In genomic region chr10:49189422-49189821, GRCh38 we compare ENCODE assay signal across 17 cellular contexts. TPM values are rescaled to one million over a fixed set of nuclear protein-coding genes. Genes with fewer than 3 reads are reported as not detected.
DNase-seq lines count a peak whose midpoint lies in the region; ATAC-seq, FAIRE-seq and TF ChIP-seq lines count a peak whose summit lies in the region.
"Had no signal": no experiment of that assay in that cellular context is flagged by ENCODE, and none has a peak within 500 bp of the region (broad histone marks: within the 10 kb centered on the region; RNA-seq: fewer than 3 reads in every experiment).

No MANE protein-coding gene starts in this region.

- no peak overlapping the region for H3K23ac ChIP-seq in trophoblast cell (ENCODE audit: low read length)

- FAIRE-seq in GM12878 (lab: Jason Lieb, UNC) = no peak
- FAIRE-seq: G401.6 had no signal

- H3K9me3 ChIP-seq in BLaER1 treated with 17β-estradiol and CSF1 and Interleukin-3, amounts not matched to agents 10 nM and 100 nM (replicated peaks in 1 of 11) = no peaks in the 10 kb centered on the region
- no peaks in the 10 kb centered on the region for H3K9me3 ChIP-seq in CD8-positive, alpha-beta memory T cell (ENCODE audit: low read length)
- H3K9me3 ChIP-seq in GM12878 (replicated peaks; ENCODE audit: control insufficient read depth, insufficient read depth, low read length) (no peaks in the 10 kb centered on the region; the same call in 2 of the 3 replicates), trophoblast cell (ENCODE audit: insufficient read depth, low read depth, low read length) (no peaks in the 10 kb centered on the region), thyroid gland (no peaks in the 10 kb centered on the region), A673 (ENCODE audit: low read depth, low read length, poor library complexity, severe bottlenecking) (no peaks in the 10 kb centered on the region)
- H3K9me3 ChIP-seq: prostate gland had no signal

- no peak overlapping the region for H4K8ac ChIP-seq in trophoblast cell (ENCODE audit: low read depth, low read length)

- H3K27me3 Mint-ChIP-seq in CD8-positive, alpha-beta memory T cell = peaks cover 9 to 14% of the 10 kb centered on the region in 2 donors

- SMC1A ChIA-PET in GM12878 (lab: Charles Lee; ENCODE audit: uncharacterized antibody, unreplicated experiment) = interaction anchor here (0.9 to 4.4 kb wide), 7 partner anchors 11 to 322 kb away, joined by 3 to 30 read pairs (median 4); no protein-coding TSS in a partner anchor

- H2AFZ ChIP-seq in GM12878 (ENCODE audit: control insufficient read depth, low read depth, low read length) (no peak overlapping the region), trophoblast cell (ENCODE audit: insufficient read depth, low read length, poor library complexity) (no peak overlapping the region)

- TF ChIP-seq RAD21 in GM12878 (IDR thresholded peaks at IDR 0.05; ENCODE audit: insufficient read depth, low read depth, low read length) = no peak

- 89% methylated on average over 6 of the region's 6 CpGs for WGBS in GM12878 (ENCODE audit: insufficient coverage, insufficient replicate concordance, low lambda C conversion rate, missing lambda C conversion rate)
- WGBS in trophoblast cell (ENCODE audit: extremely low coverage, insufficient coverage, insufficient read length) = no CpG with 5 or more reads among the region's 6 CpGs
- 74 to 88% methylated on average over 3 to 6 of the region's 6 CpGs for WGBS in thyroid gland, 2 donors

- intact Hi-C loops in GM12878 (cut with micrococcal nuclease; ENCODE audit: unreplicated experiment) = loop anchor here (10.0 kb wide), 1 partner anchor 505 kb away; the partner anchor contains the start of gene WDFY4
- intact Hi-C loops in thyroid gland (cut with DNase I) = no loop called here
- intact Hi-C loops in A673 (cut with micrococcal nuclease; ENCODE audit: unreplicated experiment) = no loop called here

- H3K79me1 ChIP-seq in trophoblast cell (ENCODE audit: low read length) = no peaks in the 10 kb centered on the region

- TF ChIP-seq CTCF in GM12878 (IDR thresholded peaks at IDR 0.05 in 2 of 3, conservative IDR thresholded peaks at IDR 0.05 in 1 of 3; ENCODE audit: control insufficient read depth in 2 of 3, extremely low read depth in 1 of 3, insufficient read depth in 1 of 3, low read depth in 3 of 3, low read length in 3 of 3) = no peak
- TF ChIP-seq CTCF in thyroid gland (IDR thresholded peaks at IDR 0.05) = no peak
- no peak for TF ChIP-seq CTCF in A673 (conservative IDR thresholded peaks at IDR 0.05; ENCODE audit: low read depth, low read length)

- CTCF ChIA-PET in CD8-positive, alpha-beta memory T cell (lab: Charles Lee) = no interaction called here
- CTCF ChIA-PET in GM12878 (lab: Yijun Ruan, JAX) (interaction anchor here (0.5 to 1.5 kb wide), 6 partner anchors 11 to 28 kb away, joined by 3 to 6 read pairs (median 4); no protein-coding TSS in a partner anchor), A673 (lab: Charles Lee) (no interaction called here)

- no peaks in the 10 kb centered on the region for H3K36me3 Mint-ChIP-seq in CD8-positive, alpha-beta memory T cell
- H3K36me3 Mint-ChIP-seq: brain had no signal

- TF ChIP-seq POLR2A in GM12878 (IDR thresholded peaks at IDR 0.05; ENCODE audit: low read depth, low read length) (no peak), thyroid gland (IDR thresholded peaks at IDR 0.05) (no peak)

- no TSS peak for BruUV-seq in GM12878 (replicated peaks; lab: Mats Ljungman, UMichigan)
- no TSS peak for BruUV-seq in A673 (replicated peaks; lab: Mats Ljungman, UMichigan)

- H3K4me3 Mint-ChIP-seq in CD8-positive, alpha-beta memory T cell = peak overlapping the region in 5 of 7 donors; percentile 28 to 85 (median 60)
- H3K4me3 Mint-ChIP-seq: brain had no signal

- H3K9me3 Mint-ChIP-seq in CD8-positive, alpha-beta memory T cell = no peaks in the 10 kb centered on the region
- H3K9me3 Mint-ChIP-seq: brain had no signal

- no peak overlapping the region for H3K18ac ChIP-seq in trophoblast cell (ENCODE audit: low read length)

- H2BK120ac ChIP-seq in trophoblast cell (ENCODE audit: insufficient read depth, low read length, poor library complexity) = no peak overlapping the region

- H3K4ac ChIP-seq in trophoblast cell (ENCODE audit: low read depth, low read length) = no peak overlapping the region

- no peaks in the 10 kb centered on the region for H3K36me3 ChIP-seq in BLaER1 treated with 17β-estradiol and CSF1 and Interleukin-3, amounts not matched to agents 10 nM and 100 nM
- H3K36me3 ChIP-seq in CD8-positive, alpha-beta memory T cell (ENCODE audit: insufficient read depth, low read length) = no peaks in the 10 kb centered on the region
- H3K36me3 ChIP-seq in GM12878 (ENCODE audit: control insufficient read depth in 2 of 2, insufficient read depth in 2 of 2, low read length in 1 of 2) (no peaks in the 10 kb centered on the region), trophoblast cell (ENCODE audit: control insufficient read depth in 1 of 2, insufficient read depth in 2 of 2, low read length in 2 of 2) (no peaks in the 10 kb centered on the region), thyroid gland (no peaks in the 10 kb centered on the region), A673 (ENCODE audit: insufficient read depth, low read length, poor library complexity, severe bottlenecking) (no peaks in the 10 kb centered on the region)
- H3K36me3 ChIP-seq: prostate gland had no signal

- POLR2A ChIA-PET in CD8-positive, alpha-beta memory T cell (lab: Charles Lee) = no interaction called here
- POLR2A ChIA-PET in GM12878 (lab: Charles Lee) = interaction anchor here (1.3 to 5.0 kb wide), 4 partner anchors 11 to 136 kb away, joined by 4 to 38 read pairs (median 8); no protein-coding TSS in a partner anchor
- POLR2A ChIA-PET in A673 (lab: Charles Lee; ENCODE audit: low non-redundant PET) = no interaction called here

- H3K4me2 ChIP-seq in BLaER1 treated with 17β-estradiol and CSF1 and Interleukin-3, amounts not matched to agents 10 nM and 100 nM = peak overlapping the region; percentile 86 to 98 (median 94)
- H3K4me2 ChIP-seq in GM12878 (ENCODE audit: control insufficient read depth, insufficient read depth) = peak overlapping the region; percentile 97
- H3K4me2 ChIP-seq in trophoblast cell (ENCODE audit: low read length) = no peak overlapping the region
- H3K4me2 ChIP-seq: KMS-11 had no signal

- H3K9ac ChIP-seq in BLaER1 treated with 17β-estradiol and CSF1 and Interleukin-3, amounts not matched to agents 10 nM and 100 nM = peak overlapping the region in 10 of 11 experiments; percentile 4 to 76 (median 71); a peak in 15 of 22 replicates
- H3K9ac ChIP-seq in GM12878 (ENCODE audit: control insufficient read depth, insufficient read depth, low read length) (no peak overlapping the region; the same call in 1 of the 2 replicates), trophoblast cell (ENCODE audit: low read length) (peak overlapping the region; percentile 68)
- H3K9ac ChIP-seq: KMS-11 had no signal

- H4K12ac ChIP-seq in trophoblast cell (ENCODE audit: low read depth, low read length) = no peak overlapping the region

- H3K4me1 Mint-ChIP-seq in CD8-positive, alpha-beta memory T cell = peaks cover 47 to 49% (median 47%) of the 10 kb centered on the region in 3 donors

- DNase-seq in CD8-positive, alpha-beta memory T cell = no peak
- DNase-seq in GM12878 (ENCODE audit: low read depth, low spot score) (no peak), trophoblast cell (no peak), NCI-H1694 (lab: John Stamatoyannopoulos, UW) (no peak), NCI-H1417 (lab: John Stamatoyannopoulos, UW) (no peak), thyroid gland (no peak), A673 (ENCODE audit: low spot score) (no peak)
- DNase-seq: activated CD4-positive, CD25-positive, alpha-beta regulatory T cell treated with anti-CD3 and anti-CD28 coated beads, Interleukin-2, amount 50 U/mL, for 72 hours; foreskin fibroblast; NCI-H1436 treated with DMSO at 0.1 percent for 48 hours; NCI-H510A had no signal

- H3K4me3 ChIP-seq in BLaER1 treated with 17β-estradiol and CSF1 and Interleukin-3, amounts not matched to agents 10 nM and 100 nM = peak overlapping the region in 6 of 10 experiments; percentile 1 to 69 (median 30); a peak in 8 of 20 replicates
- no peak overlapping the region for H3K4me3 ChIP-seq in CD8-positive, alpha-beta memory T cell (ENCODE audit: low read length)
- H3K4me3 ChIP-seq in GM12878 (peak overlapping the region; percentile 66; the same call in 1 of the 2 replicates), trophoblast cell (ENCODE audit: low read depth, low read length) (no peak overlapping the region), thyroid gland (replicated peaks in 1 of 3) (no peak overlapping the region), A673 (ENCODE audit: low read depth, low read length, poor library complexity, severe bottlenecking) (no peak overlapping the region)
- H3K4me3 ChIP-seq: prostate gland had no signal

- H3K14ac ChIP-seq in trophoblast cell (ENCODE audit: low read length) = no peak overlapping the region

- H3K79me2 ChIP-seq in GM12878 (ENCODE audit: control insufficient read depth, insufficient read depth, low read length) (no peaks in the 10 kb centered on the region; the same call in 1 of the 2 replicates), trophoblast cell (ENCODE audit: control insufficient read depth, insufficient read depth, low read length, poor library complexity) (no peaks in the 10 kb centered on the region)

- H2BK5ac ChIP-seq in trophoblast cell (ENCODE audit: low read depth, low read length, poor library complexity) = no peak overlapping the region

- H4K20me1 ChIP-seq in BLaER1 treated with 17β-estradiol and CSF1 and Interleukin-3, amounts not matched to agents 10 nM and 100 nM = no peaks in the 10 kb centered on the region
- H4K20me1 ChIP-seq in GM12878 (ENCODE audit: control insufficient read depth, insufficient read depth) = no peaks in the 10 kb centered on the region

- no peaks in the 10 kb centered on the region for H3K27me3 ChIP-seq in BLaER1 treated with 17β-estradiol and CSF1 and Interleukin-3, amounts not matched to agents 10 nM and 100 nM
- H3K27me3 ChIP-seq in CD8-positive, alpha-beta memory T cell (ENCODE audit: insufficient read depth, low read length, poor library complexity, severe bottlenecking) = no peaks in the 10 kb centered on the region
- no peaks in the 10 kb centered on the region for H3K27me3 ChIP-seq in GM12878 (replicated peaks in 1 of 2; ENCODE audit: control insufficient read depth in 2 of 2, insufficient read depth in 2 of 2, low read length in 1 of 2)
- no peaks in the 10 kb centered on the region for H3K27me3 ChIP-seq in trophoblast cell (ENCODE audit: insufficient read depth, low read length)
- H3K27me3 ChIP-seq in thyroid gland = no peaks in the 10 kb centered on the region
- peaks cover 25% of the 10 kb centered on the region for H3K27me3 ChIP-seq in A673 (replicated peaks; ENCODE audit: insufficient read depth, low read depth, low read length, poor library complexity)

- H3K4me1 ChIP-seq in BLaER1 treated with 17β-estradiol and CSF1 and Interleukin-3, amounts not matched to agents 10 nM and 100 nM = peaks cover 54 to 81% (median 74%) of the 10 kb centered on the region in 10 experiments
- H3K4me1 ChIP-seq in CD8-positive, alpha-beta memory T cell (ENCODE audit: insufficient read depth, low read length) = peaks cover 13% of the 10 kb centered on the region
- peaks cover 32% of the 10 kb centered on the region for H3K4me1 ChIP-seq in GM12878 (ENCODE audit: control insufficient read depth, insufficient read depth, low read length)
- peaks cover 2 to 6% of the 10 kb centered on the region in 2 experiments for H3K4me1 ChIP-seq in trophoblast cell (ENCODE audit: control insufficient read depth in 1 of 2, insufficient read depth in 2 of 2, low read length in 2 of 2)
- H3K4me1 ChIP-seq in thyroid gland = peaks cover 0 to 9% of the 10 kb centered on the region in 2 donors
- H3K4me1 ChIP-seq in A673 (ENCODE audit: insufficient read depth, low read length, poor library complexity, severe bottlenecking) = no peaks in the 10 kb centered on the region
- H3K4me1 ChIP-seq: prostate gland had no signal

- H2BK12ac ChIP-seq in trophoblast cell (ENCODE audit: low read length) = no peak overlapping the region

- in situ Hi-C loops in GM12878 (cut with MboI) = loop anchor here (25.0 kb wide), 1 partner anchor 1448 kb away; no protein-coding TSS in a partner anchor

- no peak overlapping the region for H2AK5ac ChIP-seq in trophoblast cell (ENCODE audit: low read length)

- ATAC-seq in GM12878 = no peak

- H4K91ac ChIP-seq in trophoblast cell (ENCODE audit: low read depth, low read length) = no peak overlapping the region

- no peak for TF ChIP-seq EP300 in GM12878 (IDR thresholded peaks at IDR 0.05; ENCODE audit: borderline replicate concordance in 1 of 2, control insufficient read depth in 1 of 2, low read depth in 2 of 2, low read length in 2 of 2)

- RAD21 ChIA-PET in GM12878 (lab: Charles Lee; ENCODE audit: unreplicated experiment) = interaction anchor here (1.1 to 2.9 kb wide), 3 partner anchors 10 to 533 kb away, joined by 3 to 12 read pairs (median 3); no protein-coding TSS in a partner anchor

- H3K27ac ChIP-seq in BLaER1 treated with 17β-estradiol and CSF1 and Interleukin-3, amounts not matched to agents 10 nM and 100 nM = peak overlapping the region in 10 of 11 experiments; percentile 66 to 87 (median 78); a peak in 20 of 22 replicates
- H3K27ac ChIP-seq in CD8-positive, alpha-beta memory T cell (ENCODE audit: low read depth, low read length) = peak overlapping the region; percentile 14
- H3K27ac ChIP-seq in GM12878 (ENCODE audit: control insufficient read depth, insufficient read depth) (peak overlapping the region; percentile 71; the same call in 1 of the 2 replicates), trophoblast cell (ENCODE audit: low read depth, low read length) (no peak overlapping the region), thyroid gland (no peak overlapping the region), A673 (ENCODE audit: low read depth, low read length, poor library complexity, severe bottlenecking) (no peak overlapping the region)
- H3K27ac ChIP-seq: KMS-11, prostate gland had no signal

- H3K27ac Mint-ChIP-seq in CD8-positive, alpha-beta memory T cell = peak overlapping the region in 7 of 8 donors; percentile 71 to 97 (median 91)
- H3K27ac Mint-ChIP-seq: brain had no signal

RNA-seq across cellular contexts. Expression of gene TMEM273, which starts 1.2 kb away (rescaled TPM):
- total RNA-seq in CD8-positive, alpha-beta memory T cell = 10 to 100 TPM; 58.0 to 60.2 TPM
- 51.7 TPM for polyA plus RNA-seq in CD8-positive, alpha-beta memory T cell
- 135 and 148 TPM in 2 replicates for total RNA-seq in GM12878 (2013; cell fraction: nucleolus; rRNA removed)
- 26.5 and 30.6 TPM in 2 replicates for total RNA-seq in GM12878 (2014; rRNA removed)
- 24.0 and 26.3 TPM in 2 replicates for total RNA-seq in GM12878 (2014; rRNA removed; fragmentation: Illumina TruSeq; extraction: Trizol)
- 20.9 and 23.5 TPM in 2 replicates for total RNA-seq in GM12878 (2021)
- 8.9 TPM for polyA plus RNA-seq in GM12878 (2011; ENCODE audit: low read depth)
- 46.3 and 47.3 TPM in 2 replicates for polyA plus RNA-seq in GM12878 (2011; rRNA removed)
- polyA plus RNA-seq in GM12878 (2011; cell fraction: cytosol; rRNA removed) = 45.0 and 51.2 TPM in 2 replicates
- polyA plus RNA-seq in GM12878 (2011; cell fraction: nucleus; rRNA removed) = 75.4 and 80.5 TPM in 2 replicates
- 7.0 and 8.7 TPM in 2 replicates for polyA plus RNA-seq in GM12878 (2012)
- 35.6 and 41.3 TPM in 2 replicates for polyA plus RNA-seq in GM12878 (2014; fragmentation: Illumina TruSeq; extraction: Trizol)
- 10 to 100 TPM; 25.6 to 28.6 TPM for polyA plus RNA-seq in GM12878 (2014; fragmentation: Nextera tagmentation; extraction: Ambion mirVana)
- polyA plus RNA-seq in GM12878 (2014; rRNA removed) = 33.9 and 40.4 TPM in 2 replicates
- 10 to 100 TPM; 10.3 to 12.2 TPM for polyA plus RNA-seq in GM12878 (2016; fragmentation: Nextera tagmentation; extraction: Ambion mirVana)
- polyA minus RNA-seq in GM12878 (2011; rRNA and poly(A)+ RNA removed) = 35.0 and 35.7 TPM in 2 replicates
- 6.0 and 6.5 TPM in 2 replicates for polyA minus RNA-seq in GM12878 (2011; cell fraction: cytosol; rRNA and poly(A)+ RNA removed)
- 13.5 and 14.6 TPM in 2 replicates for polyA minus RNA-seq in GM12878 (2011; cell fraction: nucleus; rRNA and poly(A)+ RNA removed)
- 0.07 and 0.15 TPM in 2 replicates for polyA plus RNA-seq in trophoblast cell (2013)
- 10 to 100 TPM in 3 of 4 donors, 1 to 10 TPM in 1; 4.2 to 15.0 (median 13.2) TPM for total RNA-seq in thyroid gland
- not detected in 2 replicates for total RNA-seq in A673 (2021)

RNA-seq across cellular contexts. Expression of gene FAM170B, which starts 55.6 kb away (rescaled TPM):
- not detected for total RNA-seq in CD8-positive, alpha-beta memory T cell
- polyA plus RNA-seq in CD8-positive, alpha-beta memory T cell = not detected
- not detected in 2 replicates for total RNA-seq in GM12878 (2013; cell fraction: nucleolus; rRNA removed)
- total RNA-seq in GM12878 (2014; rRNA removed) (not detected in 2 replicates), GM12878 (2014; rRNA removed; fragmentation: Illumina TruSeq; extraction: Trizol) (not detected in 2 replicates), GM12878 (2021) (not detected in 2 replicates), thyroid gland (not detected), A673 (2021) (not detected in 2 replicates)
- polyA plus RNA-seq in GM12878 (2011; ENCODE audit: low read depth) = not detected
- polyA plus RNA-seq in GM12878 (2011; rRNA removed) (not detected in 2 replicates), GM12878 (2014; fragmentation: Illumina TruSeq; extraction: Trizol) (not detected in 2 replicates), GM12878 (2014; fragmentation: Nextera tagmentation; extraction: Ambion mirVana) (not detected), GM12878 (2014; rRNA removed) (not detected in 2 replicates), GM12878 (2016; fragmentation: Nextera tagmentation; extraction: Ambion mirVana) (not detected)
- 0.10 TPM in 1 of 2 replicates, not detected in the other for polyA plus RNA-seq in GM12878 (2011; cell fraction: cytosol; rRNA removed)
- polyA plus RNA-seq in GM12878 (2011; cell fraction: nucleus; rRNA removed) = 0.15 TPM in 1 of 2 replicates, not detected in the other
- not detected in 2 replicates for polyA plus RNA-seq in GM12878 (2012)
- 0.36 TPM in 1 of 2 replicates, not detected in the other for polyA minus RNA-seq in GM12878 (2011; rRNA and poly(A)+ RNA removed)
- not detected in 2 replicates for polyA minus RNA-seq in GM12878 (2011; cell fraction: cytosol; rRNA and poly(A)+ RNA removed)
- polyA minus RNA-seq in GM12878 (2011; cell fraction: nucleus; rRNA and poly(A)+ RNA removed) = not detected in 2 replicates
- polyA plus RNA-seq in trophoblast cell (2013) = not detected in 2 replicates
- total RNA-seq: mononuclear cell, prostate gland had no signal

Comparison
In these comparisons a context has a peak if more than half of its experiments do, and no peak if none do; other contexts are left out.
1. H3K27ac ChIP-seq: peak in BLaER1 treated with 17β-estradiol and CSF1 and Interleukin-3, amounts not matched to agents 10 nM and 100 nM (10 of 11), CD8-positive, alpha-beta memory T cell (single experiment) and GM12878 (single experiment); none in trophoblast cell (single experiment), thyroid gland (0 of 3) and A673 (single experiment).
2. H3K4me3 ChIP-seq: peak in BLaER1 treated with 17β-estradiol and CSF1 and Interleukin-3, amounts not matched to agents 10 nM and 100 nM (6 of 10) and GM12878 (single experiment); none in CD8-positive, alpha-beta memory T cell (single experiment), trophoblast cell (single experiment), thyroid gland (0 of 3) and A673 (single experiment).